In the genomic region with DNA sequence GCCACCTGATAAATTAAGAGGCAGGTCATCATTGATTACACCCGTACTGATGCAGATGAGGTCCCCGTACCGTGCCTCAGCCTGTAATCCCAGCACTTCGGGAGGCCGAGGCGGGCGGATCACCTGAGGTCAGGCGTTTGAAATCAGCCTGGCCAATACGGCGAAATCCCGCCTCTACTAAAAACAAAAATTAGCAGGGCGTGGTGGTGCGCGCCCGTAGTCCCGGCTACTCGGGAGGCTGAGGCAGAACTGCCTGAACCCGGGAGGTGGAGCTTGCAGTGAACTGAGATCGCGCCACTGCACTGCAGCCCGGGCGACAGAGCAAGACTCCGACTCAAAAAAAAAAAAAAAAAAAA, we compare ENCODE assay signal across 1 cellular context.
TF ChIP-seq lines count a peak whose summit lies in the region.

No MANE protein-coding gene starts in this region.

TF ChIP-seq in K562, 482 proteins besides CTCF, POLR2A, EP300 and RAD21 (continued from another document):
- TF ChIP-seq, protein P1, sequence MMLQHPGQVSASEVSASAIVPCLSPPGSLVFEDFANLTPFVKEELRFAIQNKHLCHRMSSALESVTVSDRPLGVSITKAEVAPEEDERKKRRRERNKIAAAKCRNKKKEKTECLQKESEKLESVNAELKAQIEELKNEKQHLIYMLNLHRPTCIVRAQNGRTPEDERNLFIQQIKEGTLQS (IDR thresholded peaks at IDR 0.05), result no peak
- TF ChIP-seq, protein P1 (CRISPR knock-in tag; conservative IDR thresholded peaks at IDR 0.05), result 0 out of 2 replicates have a peak, but pooled peaks have one; percentile 3
TF ChIP-seq in K562: peak in this region for 1.
